In the genomic region with DNA sequence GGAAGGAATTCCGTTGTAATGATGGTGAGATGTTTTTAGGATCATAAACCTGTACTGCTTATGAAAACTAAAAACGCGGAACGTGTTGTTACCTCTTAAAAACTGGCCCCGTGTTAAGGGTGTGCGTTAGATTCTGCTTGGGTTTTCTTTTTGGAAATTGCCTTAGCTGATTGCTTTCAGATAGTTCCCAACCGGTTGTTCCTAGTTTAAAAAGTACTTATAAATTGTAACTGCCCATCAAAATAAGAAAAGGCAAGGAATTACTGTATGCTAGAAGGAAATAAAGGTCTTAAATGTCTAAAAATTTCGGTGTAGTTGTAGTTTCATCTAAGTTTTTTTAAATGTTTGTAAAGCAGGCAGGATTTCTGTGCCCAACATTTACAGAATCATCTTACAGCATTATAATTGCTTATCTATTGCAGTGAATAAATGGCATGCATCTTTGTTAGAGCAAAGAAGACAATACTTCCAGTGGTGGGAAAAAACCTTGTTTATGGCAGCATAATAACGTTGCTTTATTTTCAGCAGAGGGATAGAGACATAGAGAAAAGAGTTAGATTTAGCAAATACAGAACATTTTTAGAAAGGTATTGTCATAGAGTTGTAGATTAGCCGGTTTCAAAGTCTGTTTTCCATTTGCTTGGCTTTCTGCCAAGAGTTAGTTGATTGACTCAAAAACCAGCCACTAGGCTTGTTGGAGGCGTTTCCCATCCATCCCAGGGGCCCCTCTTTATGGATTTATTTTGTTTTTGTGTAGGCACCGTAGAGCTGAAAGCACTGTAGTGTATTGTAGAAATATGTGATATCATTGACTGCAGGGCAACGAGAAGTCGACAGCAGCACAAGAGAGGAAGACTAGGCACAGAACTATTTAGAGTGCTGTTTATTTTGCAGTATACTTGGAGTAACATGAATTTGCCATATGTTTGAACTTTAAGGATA, we compare ENCODE assay signal across 8 cellular contexts. TPM values are rescaled to one million over a fixed set of nuclear protein-coding genes. Genes with fewer than 3 reads are reported as not detected.
DNase-seq lines count a peak whose midpoint lies in the region; ATAC-seq and TF ChIP-seq lines count a peak whose summit lies in the region.

No MANE protein-coding gene starts in this region.

- no peaks in the 10 kb centered on the region for H3K9me3 Mint-ChIP-seq in chondrocyte (ENCODE audit: low read depth)

- peak; percentile 19 for DNase-seq in NOMO-1 treated with DMSO at 0.1 percent for 48 hours (lab: John Stamatoyannopoulos, UW; ENCODE audit: unreplicated experiment)
- DNase-seq in NOMO-1 treated with dmso at 0.1 percent for 144 hours (lab: John Stamatoyannopoulos, UW; ENCODE audit: unreplicated experiment): no peak
- DNase-seq in NCI-H1436 treated with DMSO at 0.1 percent for 48 hours (lab: John Stamatoyannopoulos, UW): peak; percentile 75
- DNase-seq in T-helper 17 cell: peak in 1 of 3 donors; percentile 13
- DNase-seq in chondrocyte (ENCODE audit: low spot score): no peak
- DNase-seq in kidney epithelial cell (ENCODE audit: low read depth): no peak
- DNase-seq in spleen: no peak

- peak; percentile 42 for TF ChIP-seq CTCF in chondrocyte (IDR thresholded peaks at IDR 0.05)
- no peak for TF ChIP-seq CTCF in kidney epithelial cell (IDR thresholded peaks at IDR 0.05; ENCODE audit: insufficient read depth, low read length, poor library complexity, severe bottlenecking)
- peak in 3 of 11 experiments; percentile 1 to 49 (median 11) for TF ChIP-seq CTCF in spleen (IDR thresholded peaks at IDR 0.05 in 8 of 11, conservative IDR thresholded peaks at IDR 0.05 in 3 of 11)

- 1 to 2% (median 1%) methylated on average over 14 of the region's 14 CpGs for WGBS in spleen, 5 donors

- peak overlapping the region; percentile 60 for H3K4me3 ChIP-seq in kidney epithelial cell (ENCODE audit: low read depth, low read length)
- H3K4me3 ChIP-seq in spleen: peak overlapping the region; percentile 58 to 98 (median 86)

- peaks cover 22 to 82% (median 53%) of the 10 kb centered on the region in 6 donors for H3K4me1 ChIP-seq in spleen

- peak in 1 of 3 donors; percentile 7 for TF ChIP-seq POLR2A in spleen (IDR thresholded peaks at IDR 0.05)

- intact Hi-C loops in spleen (cut with DNase I; ENCODE audit: low total_unique reads): no loop called here

- no peaks in the 10 kb centered on the region for H3K36me3 ChIP-seq in kidney epithelial cell (ENCODE audit: control insufficient read depth, insufficient read depth, low read length)
- no peaks in the 10 kb centered on the region for H3K36me3 ChIP-seq in spleen

- no peaks in the 10 kb centered on the region for H3K9me3 ChIP-seq in T-helper 17 cell (ENCODE audit: control insufficient read depth, low read length, poor library complexity, severe bottlenecking)
- no peaks in the 10 kb centered on the region for H3K9me3 ChIP-seq in spleen

- H3K4me1 Mint-ChIP-seq in T-helper 17 cell (peaks cover 29% of the 10 kb centered on the region), chondrocyte (ENCODE audit: low read depth) (peaks cover 52% of the 10 kb centered on the region)

- ATAC-seq in T-helper 17 cell: no peak
- ATAC-seq in HG02840 (IDR thresholded peaks at IDR 0.05; ENCODE audit: low FRiP score, unreplicated experiment): no peak

- H3K27ac Mint-ChIP-seq in T-helper 17 cell (peak overlapping the region; percentile 56), chondrocyte (ENCODE audit: unreplicated experiment) (peak overlapping the region; percentile 95)

- peak overlapping the region; percentile 95 for H3K4me3 Mint-ChIP-seq in T-helper 17 cell
- H3K4me3 Mint-ChIP-seq in chondrocyte (ENCODE audit: unreplicated experiment): peak overlapping the region; percentile 94

- H3K27me3 Mint-ChIP-seq in T-helper 17 cell (no peaks in the 10 kb centered on the region), chondrocyte (ENCODE audit: low read depth) (no peaks in the 10 kb centered on the region)

- peak overlapping the region in 7 of 8 donors; percentile 93 to 99 (median 97) for H3K27ac ChIP-seq in spleen

- no peaks in the 10 kb centered on the region for H3K36me3 Mint-ChIP-seq in T-helper 17 cell (ENCODE audit: low read depth)
- no peaks in the 10 kb centered on the region for H3K36me3 Mint-ChIP-seq in chondrocyte (ENCODE audit: low read depth)

- H3K27me3 ChIP-seq in kidney epithelial cell (ENCODE audit: control insufficient read depth, insufficient read depth, low read length): no peaks in the 10 kb centered on the region
- no peaks in the 10 kb centered on the region for H3K27me3 ChIP-seq in spleen (replicated peaks in 1 of 7)

RNA-seq across cellular contexts. Expression of gene PPM1D, which starts 1.7 kb away (rescaled TPM):
- 10 to 100 TPM; 20.0 to 24.5 TPM for total RNA-seq in T-helper 17 cell
- 11.9 to 13.3 TPM (median 13.1 TPM) in 3 replicates for total RNA-seq in chondrocyte
- total RNA-seq in kidney epithelial cell: 13.6 and 14.2 TPM in 2 replicates
- total RNA-seq in spleen: 10 to 100 TPM; 12.5 to 19.8 (median 18.6) TPM
- polyA plus RNA-seq in spleen: 1 to 10 TPM; 2.7 to 3.9 (median 3.3) TPM

Comparison
In these comparisons a context has a peak if more than half of its experiments do, and no peak if none do; other contexts are left out.
1. DNase-seq: peak in NOMO-1 treated with DMSO at 0.1 percent for 48 hours (single experiment) and NCI-H1436 treated with DMSO at 0.1 percent for 48 hours (single experiment); none in NOMO-1 treated with dmso at 0.1 percent for 144 hours (single experiment), chondrocyte (single experiment), kidney epithelial cell (single experiment) and spleen (single experiment).